ENCODE assay signal across 8 cellular contexts in genomic region chr4:4247711-4248035, GRCh38. TPM values are rescaled to one million over a fixed set of nuclear protein-coding genes. Genes with fewer than 3 reads are reported as not detected.
DNase-seq lines count a peak whose midpoint lies in the region; ATAC-seq and TF ChIP-seq lines count a peak whose summit lies in the region.

No MANE protein-coding gene starts in this region.

- H3K9me3 ChIP-seq in mesenchymal stem cell (ENCODE audit: control insufficient read depth, low read length) = no peaks in the 10 kb centered on the region

- CTCF ChIA-PET in activated CD4-positive, alpha-beta T cell treated with anti-CD3 and anti-CD28 coated beads, Interleukin-2, amount 10 ng/mL, durations not matched to agents 7 days and 5 days (lab: Charles Lee) = interaction anchor here (0.7 to 2.4 kb wide), 4 partner anchors 12 to 295 kb away, joined by 3 to 8 read pairs (median 5); no protein-coding TSS in a partner anchor

- H3K27me3 Mint-ChIP-seq in activated CD4-positive, alpha-beta T cell treated with anti-CD3 and anti-CD28 coated beads, Interleukin-2, amount 10 ng/mL, durations not matched to agents 7 days and 5 days = no peaks in the 10 kb centered on the region
- peaks cover 16% of the 10 kb centered on the region for H3K27me3 Mint-ChIP-seq in brain

- no peak overlapping the region for H2BK15ac ChIP-seq in mesenchymal stem cell (ENCODE audit: low read depth, poor library complexity, severe bottlenecking)

- H3K4ac ChIP-seq in mesenchymal stem cell (ENCODE audit: low read depth in 1 of 2, low read length in 2 of 2) = peak overlapping the region; percentile 15 to 95

- H3K9me3 Mint-ChIP-seq in activated CD4-positive, alpha-beta T cell treated with anti-CD3 and anti-CD28 coated beads, Interleukin-2, amount 10 ng/mL, durations not matched to agents 7 days and 5 days = no peaks in the 10 kb centered on the region
- H3K9me3 Mint-ChIP-seq in brain = peaks cover 0 to 4% (median 0%) of the 10 kb centered on the region in 5 experiments

- peak overlapping the region; percentile 95 for H4K8ac ChIP-seq in mesenchymal stem cell (ENCODE audit: low read length)

- H2BK12ac ChIP-seq in mesenchymal stem cell (ENCODE audit: low read length in 2 of 2) = peak overlapping the region in 1 of 2 experiments; percentile 48

- H2BK5ac ChIP-seq in mesenchymal stem cell (ENCODE audit: low read depth, low read length, poor library complexity, severe bottlenecking) = no peak overlapping the region

- H3K36me3 Mint-ChIP-seq in activated CD4-positive, alpha-beta T cell treated with anti-CD3 and anti-CD28 coated beads, Interleukin-2, amount 10 ng/mL, durations not matched to agents 7 days and 5 days (ENCODE audit: low read depth) = peaks cover 21% of the 10 kb centered on the region
- peaks cover 33% of the 10 kb centered on the region for H3K36me3 Mint-ChIP-seq in brain

- H3K27ac Mint-ChIP-seq in activated CD4-positive, alpha-beta T cell treated with anti-CD3 and anti-CD28 coated beads, Interleukin-2, amount 10 ng/mL, durations not matched to agents 7 days and 5 days = peak overlapping the region; percentile 98
- H3K27ac Mint-ChIP-seq in brain = peak overlapping the region; percentile 69 to 100 (median 99)

- peak overlapping the region; percentile 96 for H3K9ac ChIP-seq in mesenchymal stem cell (ENCODE audit: low read length)

- H3K4me3 Mint-ChIP-seq in activated CD4-positive, alpha-beta T cell treated with anti-CD3 and anti-CD28 coated beads, Interleukin-2, amount 10 ng/mL, durations not matched to agents 7 days and 5 days = peak overlapping the region; percentile 91
- H3K4me3 Mint-ChIP-seq in brain = peak overlapping the region; percentile 94 to 100 (median 99)

- H2BK120ac ChIP-seq in mesenchymal stem cell (ENCODE audit: low read depth, low read length) = peak overlapping the region; percentile 65

- H3K14ac ChIP-seq in mesenchymal stem cell (ENCODE audit: low read length in 2 of 2) = peak overlapping the region in 1 of 2 experiments; percentile 94

- H3K23ac ChIP-seq in mesenchymal stem cell (ENCODE audit: low read length in 2 of 2) = peak overlapping the region in 1 of 2 experiments; percentile 98

- no peak for DNase-seq in activated CD4-positive, alpha-beta T cell treated with anti-CD3 and anti-CD28 coated beads, Interleukin-2, amount 10 ng/mL, durations not matched to agents 7 days and 5 days
- no peak for DNase-seq in activated CD4-positive, alpha-beta T cell treated with anti-CD3 and anti-CD28 coated beads, Interleukin-2, amount 50 U/mL, for 48 hours
- DNase-seq in mesenchymal stem cell = no peak
- DNase-seq in NCI-H345 (lab: John Stamatoyannopoulos, UW) = no peak
- DNase-seq in NAMALWA (ENCODE audit: low spot score) = no peak

- H3K36me3 ChIP-seq in mesenchymal stem cell (ENCODE audit: control insufficient read depth in 1 of 2, insufficient read depth in 2 of 2, low read depth in 1 of 2, low read length in 2 of 2) = peaks cover 20 to 31% of the 10 kb centered on the region in 2 experiments

- H3K27me3 ChIP-seq in mesenchymal stem cell (ENCODE audit: control insufficient read depth in 1 of 2, insufficient read depth in 1 of 2, low read length in 2 of 2) = peaks cover 0 to 5% of the 10 kb centered on the region in 2 experiments

- peak; percentile 11 for ATAC-seq in HG03521 (IDR thresholded peaks at IDR 0.05; ENCODE audit: unreplicated experiment)
- no peak for ATAC-seq in GM21737 (IDR thresholded peaks at IDR 0.05; ENCODE audit: unreplicated experiment)

- H3K4me3 ChIP-seq in mesenchymal stem cell (ENCODE audit: insufficient read depth in 1 of 2, low read depth in 1 of 2, low read length in 2 of 2) = peak overlapping the region; percentile 89 to 97

- peaks cover 7% of the 10 kb centered on the region for H3K4me1 ChIP-seq in mesenchymal stem cell (ENCODE audit: control insufficient read depth, insufficient read depth, low read depth, low read length)

- POLR2A ChIA-PET in activated CD4-positive, alpha-beta T cell treated with anti-CD3 and anti-CD28 coated beads, Interleukin-2, amount 10 ng/mL, durations not matched to agents 7 days and 5 days (lab: Charles Lee) = interaction anchor here (1.9 kb wide), 1 partner anchor 42 kb away, joined by 9 read pairs; the partner anchor contains the start of genes LYAR and ZBTB49

- H4K91ac ChIP-seq in mesenchymal stem cell (ENCODE audit: low read length) = peak overlapping the region; percentile 64

- H3K27ac ChIP-seq in mesenchymal stem cell (ENCODE audit: low read length, poor library complexity, severe bottlenecking) = no peak overlapping the region

- no peak overlapping the region for H2AK5ac ChIP-seq in mesenchymal stem cell (ENCODE audit: low read length, severe bottlenecking)

- 0% methylated on average over 11 of the region's 12 CpGs for WGBS in mesenchymal stem cell

- peak overlapping the region; percentile 81 to 98 for H3K18ac ChIP-seq in mesenchymal stem cell (ENCODE audit: low read depth in 1 of 2, low read length in 2 of 2)

- no peak for TF ChIP-seq CTCF in brain (conservative IDR thresholded peaks at IDR 0.05)

- H3K4me1 Mint-ChIP-seq in activated CD4-positive, alpha-beta T cell treated with anti-CD3 and anti-CD28 coated beads, Interleukin-2, amount 10 ng/mL, durations not matched to agents 7 days and 5 days = peaks cover 28% of the 10 kb centered on the region
- peaks cover 52% of the 10 kb centered on the region for H3K4me1 Mint-ChIP-seq in brain

- H3K4me2 ChIP-seq in mesenchymal stem cell (ENCODE audit: low read length, poor library complexity, severe bottlenecking) = peak overlapping the region; percentile 57

- H2AFZ ChIP-seq in mesenchymal stem cell (ENCODE audit: low read depth, low read length) = peak overlapping the region; percentile 99

- peaks cover 22% of the 10 kb centered on the region for H3K79me1 ChIP-seq in mesenchymal stem cell (replicated peaks; ENCODE audit: low read length, poor library complexity, severe bottlenecking)

RNA-seq across cellular contexts. Expression of gene TMEM128, which starts 0.3 kb away (rescaled TPM):
- 10 to 100 TPM; 17.7 to 17.8 TPM for total RNA-seq in activated CD4-positive, alpha-beta T cell treated with anti-CD3 and anti-CD28 coated beads, Interleukin-2, amount 10 ng/mL, durations not matched to agents 7 days and 5 days
- polyA plus RNA-seq in brain (ENCODE audit: insufficient read depth, low read depth, low replicate concordance) = 23.0 TPM
- polyA plus RNA-seq in mesenchymal stem cell (2013, experiment 1 of 2) = 12.8 TPM
- 14.0 TPM for polyA plus RNA-seq in mesenchymal stem cell (2013, experiment 2 of 2)

RNA-seq across cellular contexts. Expression of gene OTOP1, which starts 20.9 kb away (rescaled TPM):
- not detected for total RNA-seq in activated CD4-positive, alpha-beta T cell treated with anti-CD3 and anti-CD28 coated beads, Interleukin-2, amount 10 ng/mL, durations not matched to agents 7 days and 5 days
- not detected for polyA plus RNA-seq in brain (ENCODE audit: insufficient read depth, low read depth, low replicate concordance)
- not detected for polyA plus RNA-seq in mesenchymal stem cell (2013, experiment 1 of 2)
- not detected for polyA plus RNA-seq in mesenchymal stem cell (2013, experiment 2 of 2)

RNA-seq across cellular contexts. Expression of gene LYAR, which starts 42.3 kb away (rescaled TPM):
- total RNA-seq in activated CD4-positive, alpha-beta T cell treated with anti-CD3 and anti-CD28 coated beads, Interleukin-2, amount 10 ng/mL, durations not matched to agents 7 days and 5 days = 10 to 100 TPM; 25.9 to 28.1 TPM
- polyA plus RNA-seq in brain (ENCODE audit: insufficient read depth, low read depth, low replicate concordance) = 12.7 TPM
- polyA plus RNA-seq in mesenchymal stem cell (2013, experiment 1 of 2) = 17.5 TPM
- polyA plus RNA-seq in mesenchymal stem cell (2013, experiment 2 of 2) = 19.2 TPM

RNA-seq across cellular contexts. Expression of gene ZBTB49, which starts 42.4 kb away (rescaled TPM):
- 1 to 10 TPM; 7.9 to 8.3 TPM for total RNA-seq in activated CD4-positive, alpha-beta T cell treated with anti-CD3 and anti-CD28 coated beads, Interleukin-2, amount 10 ng/mL, durations not matched to agents 7 days and 5 days
- 3.4 TPM for polyA plus RNA-seq in brain (ENCODE audit: insufficient read depth, low read depth, low replicate concordance)
- 2.6 TPM for polyA plus RNA-seq in mesenchymal stem cell (2013, experiment 1 of 2)
- 2.3 TPM for polyA plus RNA-seq in mesenchymal stem cell (2013, experiment 2 of 2)
